ENCODE assay signal across 18 cellular contexts in the genomic region with DNA sequence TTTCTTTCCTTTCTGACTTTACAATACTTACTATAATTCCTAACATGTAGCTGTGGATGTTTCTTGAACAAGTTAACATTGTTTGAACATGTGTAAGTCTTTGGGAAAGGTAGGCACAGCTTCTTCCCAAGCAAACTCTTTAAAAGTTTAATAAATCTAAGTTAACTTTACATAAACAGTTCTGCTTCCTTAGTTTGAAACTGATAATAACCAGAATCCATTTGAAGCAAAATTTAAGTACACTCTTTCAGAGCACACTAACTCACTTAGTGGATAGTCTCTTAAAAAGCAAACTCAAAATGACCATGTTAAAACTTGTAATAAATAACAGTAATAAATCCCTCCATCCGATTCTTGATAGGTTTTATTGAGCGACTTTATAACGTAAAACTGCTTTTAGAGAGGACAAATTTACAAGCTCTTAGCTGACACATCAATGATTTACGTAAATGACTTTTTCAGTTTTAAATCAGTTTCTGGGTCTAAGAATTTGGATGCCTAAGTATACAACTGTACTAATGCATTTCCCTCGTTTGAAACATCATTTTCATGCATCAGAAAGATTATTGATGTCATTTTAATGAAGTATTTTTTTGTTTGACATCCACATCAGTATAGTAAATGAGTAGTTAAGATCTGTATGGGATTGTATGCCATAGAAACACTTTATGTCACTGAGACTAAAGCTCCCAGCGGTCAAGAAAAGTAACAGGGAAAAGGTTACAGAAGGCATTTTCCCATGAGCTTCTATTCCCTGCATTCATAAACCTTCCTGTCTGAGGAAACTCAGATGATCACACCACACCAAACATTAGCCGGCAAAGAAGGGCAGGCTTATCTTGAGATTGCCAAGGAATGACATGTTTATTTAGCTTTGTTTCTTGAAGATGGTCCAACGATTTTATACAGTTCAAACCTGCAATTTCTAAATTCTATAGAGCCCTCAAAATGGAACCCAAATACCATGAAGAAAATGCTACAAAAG.
DNase-seq lines count a peak whose midpoint lies in the region; ATAC-seq, FAIRE-seq and TF ChIP-seq lines count a peak whose summit lies in the region.
"Had no signal": no experiment of that assay in that cellular context is flagged by ENCODE, and none has a peak within 500 bp of the region (broad histone marks: within the 10 kb centered on the region; RNA-seq: fewer than 3 reads in every experiment).

No MANE protein-coding gene starts in this region.

- H3K27ac ChIP-seq in colonic mucosa (peak overlapping the region; percentile 36), kidney (ENCODE audit: low read depth in 2 of 2, low read length in 2 of 2) (peak overlapping the region; percentile 28 to 68), skeletal muscle tissue (ENCODE audit: low read depth, low read length) (peak overlapping the region; percentile 5), RWPE1 (no peak overlapping the region)
- H3K27ac ChIP-seq in CD4-positive, alpha-beta memory T cell (ENCODE audit: low read depth, low read length), result no peak overlapping the region
- H3K27ac ChIP-seq: foreskin keratinocyte, HL-60 had no signal

- no peak overlapping the region for H3K4me3 ChIP-seq in colonic mucosa
- H3K4me3 ChIP-seq in kidney (ENCODE audit: low read length in 2 of 2), result peak overlapping the region in 1 of 2 donors; percentile 37
- H3K4me3 ChIP-seq in skeletal muscle tissue (ENCODE audit: low read length in 3 of 3), result no peak overlapping the region
- H3K4me3 ChIP-seq in CD4-positive, alpha-beta memory T cell (ENCODE audit: low read length in 2 of 2), result no peak overlapping the region

- H3K4me1 ChIP-seq in colonic mucosa (no peaks in the 10 kb centered on the region), kidney (ENCODE audit: control insufficient read depth in 1 of 2, insufficient read depth in 1 of 2, low read depth in 1 of 2, low read length in 2 of 2) (peaks cover 0 to 11% of the 10 kb centered on the region in 2 donors), skeletal muscle tissue (ENCODE audit: control insufficient read depth in 3 of 3, insufficient read depth in 3 of 3, low read length in 3 of 3) (no peaks in the 10 kb centered on the region)
- H3K4me1 ChIP-seq in CD4-positive, alpha-beta memory T cell (ENCODE audit: insufficient read depth, low read length), result no peaks in the 10 kb centered on the region
- H3K4me1 ChIP-seq: foreskin keratinocyte had no signal

- intact Hi-C loops in colonic mucosa (cut with DNase I), result no loop called here
- intact Hi-C loops in kidney (cut with DNase I), result no loop called here
- intact Hi-C loops in CD4-positive, alpha-beta memory T cell (cut with micrococcal nuclease), result no loop called here

- no peaks in the 10 kb centered on the region for H3K9me3 ChIP-seq in colonic mucosa
- H3K9me3 ChIP-seq in kidney (ENCODE audit: control insufficient read depth in 1 of 2, low read length in 2 of 2), result no peaks in the 10 kb centered on the region
- no peaks in the 10 kb centered on the region for H3K9me3 ChIP-seq in skeletal muscle tissue (ENCODE audit: control insufficient read depth in 3 of 3, low read length in 3 of 3)
- no peaks in the 10 kb centered on the region for H3K9me3 ChIP-seq in CD4-positive, alpha-beta memory T cell (ENCODE audit: control insufficient read depth in 1 of 2, low read length in 2 of 2)

- POLR2A ChIA-PET in CD4-positive, alpha-beta memory T cell (lab: Charles Lee; ENCODE audit: partially characterized antibody), result no interaction called here
- POLR2A ChIA-PET in RWPE1 (lab: Yijun Ruan, JAX; ENCODE audit: low non-redundant PET), result no interaction called here

- no peaks in the 10 kb centered on the region for H3K36me3 Mint-ChIP-seq in HFFc6 (ENCODE audit: low read depth)
- no peaks in the 10 kb centered on the region for H3K36me3 Mint-ChIP-seq in CD4-positive, alpha-beta memory T cell
- H3K36me3 Mint-ChIP-seq: naive thymus-derived CD8-positive, alpha-beta T cell had no signal

- no peak for ATAC-seq in GM18861 (IDR thresholded peaks at IDR 0.05; ENCODE audit: unreplicated experiment)
- ATAC-seq: activated T-cell treated with anti-CD3 and anti-CD28 coated beads, Interleukin-2, amount 50 U/mL, for 72 hours; naive thymus-derived CD8-positive, alpha-beta T cell had no signal

- no peak for DNase-seq in HFFc6
- no peak for DNase-seq in colonic mucosa
- DNase-seq in kidney, result no peak
- DNase-seq in CD4-positive, alpha-beta memory T cell, result no peak
- no peak for DNase-seq in HTR-8/SVneo (ENCODE audit: insufficient read length, low spot score)
- DNase-seq in RWPE1 (ENCODE audit: low spot score), result no peak
- DNase-seq: activated CD4-positive, alpha-beta T cell treated with anti-CD3 and anti-CD28 coated beads, Interleukin-2, amount 10 ng/mL, durations not matched to agents 7 days and 5 days; activated T-cell treated with anti-CD3 and anti-CD28 coated beads, Interleukin-2, amount 50 U/mL, for 72 hours; amygdala; dermis blood vessel endothelial cell; Karpas-422; naive thymus-derived CD8-positive, alpha-beta T cell; NCI-H2029; T-helper 9 cell had no signal

- TF ChIP-seq CTCF in HFFc6 (IDR thresholded peaks at IDR 0.05) (no peak), colonic mucosa (IDR thresholded peaks at IDR 0.05) (no peak), kidney (IDR thresholded peaks at IDR 0.05; ENCODE audit: borderline replicate concordance, extremely low read depth, insufficient read depth) (no peak), RWPE1 (conservative IDR thresholded peaks at IDR 0.05; ENCODE audit: low read depth) (no peak)

- H3K9ac ChIP-seq in colonic mucosa (ENCODE audit: low read depth in 2 of 2, low read length in 2 of 2) (no peak overlapping the region), kidney (ENCODE audit: low read length in 2 of 2) (no peak overlapping the region), skeletal muscle tissue (ENCODE audit: low read depth in 1 of 3, low read length in 3 of 3) (no peak overlapping the region)

- peaks cover 29% of the 10 kb centered on the region for H3K4me1 Mint-ChIP-seq in HFFc6 (ENCODE audit: low read depth)
- H3K4me1 Mint-ChIP-seq in CD4-positive, alpha-beta memory T cell, result no peaks in the 10 kb centered on the region
- H3K4me1 Mint-ChIP-seq: activated CD4-positive, alpha-beta T cell treated with anti-CD3 and anti-CD28 coated beads, Interleukin-2, amount 10 ng/mL, durations not matched to agents 7 days and 5 days; naive thymus-derived CD8-positive, alpha-beta T cell had no signal

- FAIRE-seq in kidney (lab: Jason Lieb, UNC) (no peak), HTR-8/SVneo (lab: Jason Lieb, UNC) (no peak)

- CTCF ChIA-PET in CD4-positive, alpha-beta memory T cell (lab: Charles Lee; ENCODE audit: partially characterized antibody), result no interaction called here
- CTCF ChIA-PET in RWPE1 (lab: Yijun Ruan, JAX), result no interaction called here

- H3K27me3 ChIP-seq in colonic mucosa, result no peaks in the 10 kb centered on the region
- H3K27me3 ChIP-seq in skeletal muscle tissue (ENCODE audit: control insufficient read depth in 3 of 3, insufficient read depth in 3 of 3, low read length in 3 of 3), result no peaks in the 10 kb centered on the region
- H3K27me3 ChIP-seq in CD4-positive, alpha-beta memory T cell (ENCODE audit: insufficient read depth, low read length), result no peaks in the 10 kb centered on the region
- H3K27me3 ChIP-seq: foreskin keratinocyte had no signal

- H3K9me3 Mint-ChIP-seq in HFFc6, result no peaks in the 10 kb centered on the region
- peaks cover 0 to 5% (median under 1%) of the 10 kb centered on the region in 8 donors for H3K9me3 Mint-ChIP-seq in CD4-positive, alpha-beta memory T cell
- H3K9me3 Mint-ChIP-seq: activated CD4-positive, alpha-beta T cell treated with anti-CD3 and anti-CD28 coated beads, Interleukin-2, amount 10 ng/mL, durations not matched to agents 7 days and 5 days had no signal

- H3K27me3 Mint-ChIP-seq in HFFc6 (ENCODE audit: insufficient read depth), result no peaks in the 10 kb centered on the region; the same call in 1 of the 2 replicates
- no peaks in the 10 kb centered on the region for H3K27me3 Mint-ChIP-seq in CD4-positive, alpha-beta memory T cell
- H3K27me3 Mint-ChIP-seq: activated CD4-positive, alpha-beta T cell treated with anti-CD3 and anti-CD28 coated beads, Interleukin-2, amount 10 ng/mL, durations not matched to agents 7 days and 5 days; naive thymus-derived CD8-positive, alpha-beta T cell had no signal

- peak overlapping the region; percentile 42 for H3K27ac Mint-ChIP-seq in HFFc6
- no peak overlapping the region for H3K27ac Mint-ChIP-seq in CD4-positive, alpha-beta memory T cell
- H3K27ac Mint-ChIP-seq: activated CD4-positive, alpha-beta T cell treated with anti-CD3 and anti-CD28 coated beads, Interleukin-2, amount 10 ng/mL, durations not matched to agents 7 days and 5 days; activated T-cell treated with anti-CD3 and anti-CD28 coated beads, Interleukin-2, amount 50 U/mL, for 72 hours; naive thymus-derived CD8-positive, alpha-beta T cell had no signal

- peak overlapping the region; percentile 57 for H3K4me3 Mint-ChIP-seq in HFFc6
- H3K4me3 Mint-ChIP-seq in CD4-positive, alpha-beta memory T cell, result no peak overlapping the region
- H3K4me3 Mint-ChIP-seq: activated CD4-positive, alpha-beta T cell treated with anti-CD3 and anti-CD28 coated beads, Interleukin-2, amount 10 ng/mL, durations not matched to agents 7 days and 5 days; activated T-cell treated with anti-CD3 and anti-CD28 coated beads, Interleukin-2, amount 50 U/mL, for 72 hours; naive thymus-derived CD8-positive, alpha-beta T cell had no signal

- H3K36me3 ChIP-seq in colonic mucosa (no peaks in the 10 kb centered on the region), kidney (ENCODE audit: control insufficient read depth in 1 of 2, insufficient read depth in 2 of 2, low read length in 2 of 2) (no peaks in the 10 kb centered on the region), skeletal muscle tissue (ENCODE audit: control insufficient read depth in 3 of 3, insufficient read depth in 3 of 3, low read length in 3 of 3) (no peaks in the 10 kb centered on the region)
- no peaks in the 10 kb centered on the region for H3K36me3 ChIP-seq in CD4-positive, alpha-beta memory T cell (ENCODE audit: insufficient read depth, low read length)

Comparison
In these comparisons a context has a peak if more than half of its experiments do, and no peak if none do; other contexts are left out.
1. H3K27ac ChIP-seq: peak in colonic mucosa (single experiment), kidney (2 of 2) and skeletal muscle tissue (single experiment); none in CD4-positive, alpha-beta memory T cell (single experiment) and RWPE1 (single experiment).